ENCODE assay signal across 1 cellular context in genomic region chr11:113289341-113290187, GRCh38.
TF ChIP-seq lines count a peak whose summit lies in the region.

No MANE protein-coding gene starts in this region.

TF ChIP-seq in HepG2, 621 proteins besides CTCF, POLR2A, EP300 and RAD21 (continued from another document):
- TF ChIP-seq ZBED4 (CRISPR knock-in tag; IDR thresholded peaks at IDR 0.05; ENCODE audit: borderline replicate concordance) (peak; percentile 66; the same call in 1 of the 2 replicates), CBFB (CRISPR knock-in tag; IDR thresholded peaks at IDR 0.05) (no peak), MAF1 (CRISPR knock-in tag; IDR thresholded peaks at IDR 0.05; ENCODE audit: borderline replicate concordance) (no peak), MXD3 (CRISPR knock-in tag; IDR thresholded peaks at IDR 0.05) (no peak), ZNF614 (CRISPR knock-in tag; IDR thresholded peaks at IDR 0.05; ENCODE audit: borderline replicate concordance) (no peak), TBL1XR1 (IDR thresholded peaks at IDR 0.05; ENCODE audit: borderline replicate concordance, low read length, partially characterized antibody) (no peak), ZNF546 (CRISPR knock-in tag; conservative IDR thresholded peaks at IDR 0.05) (no peak), SMAD9 (CRISPR knock-in tag; IDR thresholded peaks at IDR 0.05) (no peak), UBTF (CRISPR knock-in tag; IDR thresholded peaks at IDR 0.05) (no peak), PHF8 (CRISPR knock-in tag; IDR thresholded peaks at IDR 0.05) (no peak)
TF ChIP-seq in HepG2: peak in this region for 13.
